8 cellular contexts compared by ENCODE assay signal in genomic region chr3:152258448-152259302, GRCh38. TPM values are rescaled to one million over a fixed set of nuclear protein-coding genes. Genes with fewer than 3 reads are reported as not detected.
DNase-seq lines count a peak whose midpoint lies in the region; ATAC-seq, FAIRE-seq and TF ChIP-seq lines count a peak whose summit lies in the region.

No MANE protein-coding gene starts in this region.

- 81 to 95% methylated on average over 2 of the region's 6 CpGs for WGBS in mesodermal cell (ENCODE audit: insufficient coverage in 2 of 2), 2 experiments
- 25 to 26% methylated on average over 6 of the region's 6 CpGs for WGBS in tibial nerve, 2 donors

- H3K36me3 ChIP-seq in bronchial epithelial cell (ENCODE audit: control insufficient read depth, insufficient read depth, low read length): no peaks in the 10 kb centered on the region
- no peaks in the 10 kb centered on the region for H3K36me3 ChIP-seq in mesodermal cell (ENCODE audit: control insufficient read depth, insufficient read depth, low read length)
- H3K36me3 ChIP-seq in tibial nerve: no peaks in the 10 kb centered on the region

- TF ChIP-seq POLR2A in tibial nerve (IDR thresholded peaks at IDR 0.05): no peak

- H3K4me1 ChIP-seq in mesodermal cell (ENCODE audit: control insufficient read depth, insufficient read depth, low read length, poor library complexity, severe bottlenecking) (peaks cover 11% of the 10 kb centered on the region), tibial nerve (peaks cover 0 to 20% (median 8%) of the 10 kb centered on the region in 4 donors)

- peak overlapping the region; percentile 30 for H3K27ac ChIP-seq in mesodermal cell (ENCODE audit: low read depth, low read length, severe bottlenecking)
- peak overlapping the region in 3 of 4 donors; percentile 53 to 71 (median 56) for H3K27ac ChIP-seq in tibial nerve

- H3K9me3 ChIP-seq in mesodermal cell (ENCODE audit: control insufficient read depth, low read length) (no peaks in the 10 kb centered on the region), tibial nerve (no peaks in the 10 kb centered on the region)

- TF ChIP-seq EP300 in tibial nerve (IDR thresholded peaks at IDR 0.05): peak in 1 of 2 donors; percentile 83

- no peaks in the 10 kb centered on the region for H3K27me3 ChIP-seq in bronchial epithelial cell (ENCODE audit: control insufficient read depth, insufficient read depth, low read length)
- H3K27me3 ChIP-seq in tibial nerve: no peaks in the 10 kb centered on the region

- ATAC-seq in HG03135 (IDR thresholded peaks at IDR 0.05; ENCODE audit: unreplicated experiment) (peak; percentile 53), HG03432 (IDR thresholded peaks at IDR 0.05; ENCODE audit: unreplicated experiment) (no peak), GM21367 (IDR thresholded peaks at IDR 0.05; ENCODE audit: unreplicated experiment) (no peak)

- no peak for TF ChIP-seq CTCF in bronchial epithelial cell (IDR thresholded peaks at IDR 0.05; ENCODE audit: insufficient read depth, low read length, severe bottlenecking)
- TF ChIP-seq CTCF in tibial nerve (IDR thresholded peaks at IDR 0.05): no peak

- H3K4me3 ChIP-seq in bronchial epithelial cell (ENCODE audit: low read depth, low read length): no peak overlapping the region
- H3K4me3 ChIP-seq in mesodermal cell (ENCODE audit: extremely low read depth, insufficient read depth, low read length, poor library complexity, severe bottlenecking): no peak overlapping the region
- H3K4me3 ChIP-seq in tibial nerve: no peak overlapping the region

- peak; percentile 96 for FAIRE-seq in bronchial epithelial cell (lab: Jason Lieb, UNC)

- peak; percentile 97 for DNase-seq in EH (ENCODE audit: low read depth)
- DNase-seq in T follicular helper cell (ENCODE audit: low read depth): peak; percentile 66
- peak; percentile 100 for DNase-seq in bronchial epithelial cell (ENCODE audit: low read depth)
- DNase-seq in tibial nerve (ENCODE audit: low spot score in 2 of 2): no peak

RNA-seq across cellular contexts. Expression of gene MBNL1, which starts 10.1 kb away (rescaled TPM):
- total RNA-seq in bronchial epithelial cell: 54.8 and 79.5 TPM in 2 replicates
- polyA plus RNA-seq in mesodermal cell (2013, experiment 1 of 2): 32.9 TPM
- 28.3 TPM for polyA plus RNA-seq in mesodermal cell (2013, experiment 2 of 2)
- 100 to 1,000 TPM; 353 to 653 (median 495) TPM for total RNA-seq in tibial nerve

Comparison
In these comparisons a context has a peak if more than half of its experiments do, and no peak if none do; other contexts are left out.
1. DNase-seq: peak in EH (single experiment), T follicular helper cell (single experiment) and bronchial epithelial cell (single experiment); none in tibial nerve (0 of 2).